9 cellular contexts compared by ENCODE assay signal in genomic region chr1:112298558-112298957, GRCh38.
DNase-seq lines count a peak whose midpoint lies in the region; ATAC-seq, FAIRE-seq and TF ChIP-seq lines count a peak whose summit lies in the region.
"Had no signal": no experiment of that assay in that cellular context is flagged by ENCODE, and none has a peak within 500 bp of the region (broad histone marks: within the 10 kb centered on the region; RNA-seq: fewer than 3 reads in every experiment).

No MANE protein-coding gene starts in this region.

- H3K27me3 ChIP-seq in cardiac muscle cell = peaks cover 12% of the 10 kb centered on the region

- no peak for ATAC-seq in Right ventricle myocardium inferior

- peak; percentile 86 for TF ChIP-seq CTCF in cardiac muscle cell (IDR thresholded peaks at IDR 0.05; ENCODE audit: low read depth, low read length)
- TF ChIP-seq CTCF in glutamatergic neuron (IDR thresholded peaks at IDR 0.05; ENCODE audit: partially characterized antibody, unreplicated experiment) = peak; percentile 58

- TF ChIP-seq POLR2A in GM12892 (IDR thresholded peaks at IDR 0.05; ENCODE audit: low read depth, low read length) = no peak

- intact Hi-C loops in Right ventricle myocardium inferior (cut with DNase I) = no loop called here

- no peaks in the 10 kb centered on the region for H3K4me1 ChIP-seq in cardiac muscle cell (ENCODE audit: low read depth)

- no peak overlapping the region for H3K27ac ChIP-seq in cardiac muscle cell

- no peaks in the 10 kb centered on the region for H3K4me1 Mint-ChIP-seq in glutamatergic neuron (ENCODE audit: low read depth, unreplicated experiment)

- peaks cover 3% of the 10 kb centered on the region for H3K27me3 Mint-ChIP-seq in glutamatergic neuron (ENCODE audit: unreplicated experiment)

- H3K36me3 Mint-ChIP-seq in glutamatergic neuron (ENCODE audit: unreplicated experiment) = peaks cover 6% of the 10 kb centered on the region

- H3K9me3 ChIP-seq in cardiac muscle cell (ENCODE audit: low read depth) = no peaks in the 10 kb centered on the region

- FAIRE-seq in GM12892 (lab: Jason Lieb, UNC) = no peak

- H3K36me3 ChIP-seq in cardiac muscle cell = no peaks in the 10 kb centered on the region

- no peak overlapping the region for H3K27ac Mint-ChIP-seq in glutamatergic neuron (ENCODE audit: unreplicated experiment)
- H3K27ac Mint-ChIP-seq: dendritic cell treated with granulocyte-macrophage colony-stimulating factor and Interleukin-4, amounts not matched to agents 40 ng/mL and 50 ng/mL, for 4 days had no signal

- peaks cover 2% of the 10 kb centered on the region for H3K9me3 Mint-ChIP-seq in glutamatergic neuron (ENCODE audit: unreplicated experiment)
- H3K9me3 Mint-ChIP-seq: dendritic cell treated with granulocyte-macrophage colony-stimulating factor and Interleukin-4, amounts not matched to agents 40 ng/mL and 50 ng/mL, for 4 days had no signal

- H3K4me3 ChIP-seq in cardiac muscle cell = no peak overlapping the region

- H3K4me3 Mint-ChIP-seq in glutamatergic neuron (ENCODE audit: unreplicated experiment) = no peak overlapping the region
- H3K4me3 Mint-ChIP-seq: dendritic cell treated with granulocyte-macrophage colony-stimulating factor and Interleukin-4, amounts not matched to agents 40 ng/mL and 50 ng/mL, for 4 days had no signal

- DNase-seq in cardiac muscle cell (ENCODE audit: low read depth in 1 of 2, low spot score in 1 of 2) (peak; percentile 43 to 81), Right ventricle myocardium inferior (ENCODE audit: missing footprints) (no peak), NCI-H1048 (lab: John Stamatoyannopoulos, UW) (peak; percentile 11), glutamatergic neuron (peak; percentile 72), putamen (ENCODE audit: low spot score) (no peak), GM12892 (ENCODE audit: insufficient read length) (no peak)
- peak; percentile 3 for DNase-seq in activated CD4-positive, alpha-beta T cell treated with anti-CD3 and anti-CD28 coated beads, Interleukin-2, amount 50 U/mL, for 1 hour
- DNase-seq in stimulated activated CD4-positive, alpha-beta T cell treated with anti-CD3 and anti-CD28 coated beads, Interleukin-1b, Interleukin-23, amount 100 ng/mL, for 48 hours = peak; percentile 6

Comparison
In these comparisons a context has a peak if more than half of its experiments do, and no peak if none do; other contexts are left out.
1. DNase-seq: peak in cardiac muscle cell (2 of 2), NCI-H1048 (single experiment), activated CD4-positive, alpha-beta T cell treated with anti-CD3 and anti-CD28 coated beads, Interleukin-2, amount 50 U/mL, for 1 hour (single experiment), glutamatergic neuron (single experiment) and stimulated activated CD4-positive, alpha-beta T cell treated with anti-CD3 and anti-CD28 coated beads, Interleukin-1b, Interleukin-23, amount 100 ng/mL, for 48 hours (single experiment); none in Right ventricle myocardium inferior (single experiment), putamen (single experiment) and GM12892 (single experiment).